Comparison of ENCODE assay signal across 13 cellular contexts in the genomic region with DNA sequence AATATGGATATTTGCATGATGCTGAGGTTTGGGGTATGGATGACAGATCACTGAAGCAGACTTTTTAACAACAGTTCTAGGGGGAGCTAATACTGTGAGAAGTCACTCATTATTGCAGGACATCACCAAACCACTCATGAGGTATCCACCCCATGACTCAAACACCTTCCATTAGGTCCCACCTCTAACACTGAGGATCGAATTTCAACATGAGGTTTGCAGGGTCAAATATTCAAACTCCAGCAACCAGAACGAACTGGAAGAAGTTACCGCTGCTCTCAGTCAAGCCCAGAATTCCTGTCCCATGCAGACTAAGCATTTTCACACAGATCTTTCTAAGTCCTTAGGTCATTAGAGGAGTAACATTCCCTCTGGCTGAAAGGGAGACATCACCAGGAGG.
"Had no signal": no experiment of that assay in that cellular context is flagged by ENCODE, and none has a peak within 500 bp of the region (broad histone marks: within the 10 kb centered on the region; RNA-seq: fewer than 3 reads in every experiment).

No MANE protein-coding gene starts in this region.

- DNase-seq: activated CD4-positive, alpha-beta memory T cell treated with anti-CD3 and anti-CD28 coated beads for 36 hours; activated gamma-delta T cell treated with Interleukin-2 at 50 U/mL for 16 hours; activated naive CD8-positive, alpha-beta T cell treated with anti-CD3 and anti-CD28 coated beads, Interleukin-2, amount 10 ng/mL, durations not matched to agents 7 days and 5 days; activated T-cell treated with anti-CD3 and anti-CD28 coated beads, Interleukin-2, amount 50 U/mL, for 48 hours; anterior cingulate cortex; effector memory CD8-positive, alpha-beta T cell; hypothalamus; left colon; natural killer cell; nucleus accumbens; stimulated activated naive CD4-positive, alpha-beta T cell; T-helper 9 cell; trophoblast cell had no signal
